9 cellular contexts compared by ENCODE assay signal in the genomic region with DNA sequence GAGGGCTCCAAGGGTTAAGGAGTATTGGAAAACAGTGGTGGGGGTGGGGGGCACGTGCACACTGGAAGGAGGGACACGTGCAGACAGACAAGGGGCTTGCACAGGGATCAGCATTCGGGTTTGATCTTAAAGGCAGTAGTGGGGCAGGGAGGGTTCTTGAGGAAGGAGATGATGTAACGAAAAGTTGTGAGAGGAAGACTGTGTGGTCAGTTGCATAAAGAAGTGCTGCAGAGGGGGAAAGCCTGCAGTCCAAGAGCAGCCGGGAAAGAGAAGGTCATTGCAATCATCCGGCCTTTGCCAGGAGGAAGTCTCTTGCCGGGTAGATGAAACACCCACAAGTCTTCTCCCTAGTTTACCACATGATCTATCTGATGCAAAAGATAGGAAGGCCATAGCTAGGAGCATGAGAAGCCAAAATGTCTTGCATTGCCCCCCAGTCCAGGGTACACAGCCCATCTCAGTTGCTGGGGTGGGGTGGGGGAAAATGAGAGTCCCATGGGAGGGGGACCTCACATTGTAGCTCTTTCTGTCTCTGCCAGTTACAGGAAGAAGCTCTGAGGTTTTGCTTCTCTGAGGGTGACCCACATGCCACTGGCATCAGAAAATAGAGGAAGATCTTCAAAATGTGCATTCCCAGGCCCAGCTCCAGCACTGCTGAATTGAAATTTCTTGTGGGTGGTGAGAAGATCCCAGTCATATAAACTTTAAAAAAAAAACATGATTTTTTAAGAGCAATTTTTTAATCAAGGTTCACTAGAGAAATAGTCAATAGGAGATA.
DNase-seq lines count a peak whose midpoint lies in the region; ATAC-seq and TF ChIP-seq lines count a peak whose summit lies in the region.
"Had no signal": no experiment of that assay in that cellular context is flagged by ENCODE, and none has a peak within 500 bp of the region (broad histone marks: within the 10 kb centered on the region; RNA-seq: fewer than 3 reads in every experiment).

No MANE protein-coding gene starts in this region.

- H3K36me3 ChIP-seq in vagina: no peaks in the 10 kb centered on the region

- no peak overlapping the region for H3K4me3 ChIP-seq in vagina

- H3K27me3 ChIP-seq in vagina: no peaks in the 10 kb centered on the region

- no peak for ATAC-seq in GM19452 (IDR thresholded peaks at IDR 0.05; ENCODE audit: unreplicated experiment)

- H3K9me3 ChIP-seq in vagina: no peaks in the 10 kb centered on the region
- H3K9me3 ChIP-seq: SK-N-SH had no signal

- peaks cover 33% of the 10 kb centered on the region for H3K4me1 ChIP-seq in vagina

- H3K27ac ChIP-seq in vagina: no peak overlapping the region

- DNase-seq in GDM1 (lab: John Stamatoyannopoulos, UW): peak; percentile 80
- peak; percentile 100 for DNase-seq in SKM-1 treated with dmso at 0.1 percent for 144 hours (lab: John Stamatoyannopoulos, UW; ENCODE audit: unreplicated experiment)
- DNase-seq in cardiac septum (ENCODE audit: low spot score): peak; percentile 85
- DNase-seq in putamen (ENCODE audit: low spot score): peak; percentile 45
- no peak for DNase-seq in glomerular visceral epithelial cell (ENCODE audit: extremely low spot score)
- no peak for DNase-seq in vagina (ENCODE audit: extremely low spot score in 2 of 2)
- no peak for DNase-seq in NCI-H446 (lab: John Stamatoyannopoulos, UW)
- DNase-seq: SK-N-SH had no signal

- no peak for TF ChIP-seq CTCF in vagina (IDR thresholded peaks at IDR 0.05)

- intact Hi-C loops in cardiac septum (cut with DNase I) (loop anchor here (5.0 to 10.0 kb wide), 2 partner anchors 84 to 334 kb away; partner anchors contain the start of gene RHOU), vagina (cut with DNase I) (no loop called here)

- TF ChIP-seq POLR2A in vagina (IDR thresholded peaks at IDR 0.05): no peak

Comparison
In these comparisons a context has a peak if more than half of its experiments do, and no peak if none do; other contexts are left out.
1. DNase-seq: peak in GDM1 (single experiment), SKM-1 treated with dmso at 0.1 percent for 144 hours (single experiment), cardiac septum (single experiment) and putamen (single experiment); none in glomerular visceral epithelial cell (single experiment), vagina (0 of 2) and NCI-H446 (0 of 2).